In the genomic region with DNA sequence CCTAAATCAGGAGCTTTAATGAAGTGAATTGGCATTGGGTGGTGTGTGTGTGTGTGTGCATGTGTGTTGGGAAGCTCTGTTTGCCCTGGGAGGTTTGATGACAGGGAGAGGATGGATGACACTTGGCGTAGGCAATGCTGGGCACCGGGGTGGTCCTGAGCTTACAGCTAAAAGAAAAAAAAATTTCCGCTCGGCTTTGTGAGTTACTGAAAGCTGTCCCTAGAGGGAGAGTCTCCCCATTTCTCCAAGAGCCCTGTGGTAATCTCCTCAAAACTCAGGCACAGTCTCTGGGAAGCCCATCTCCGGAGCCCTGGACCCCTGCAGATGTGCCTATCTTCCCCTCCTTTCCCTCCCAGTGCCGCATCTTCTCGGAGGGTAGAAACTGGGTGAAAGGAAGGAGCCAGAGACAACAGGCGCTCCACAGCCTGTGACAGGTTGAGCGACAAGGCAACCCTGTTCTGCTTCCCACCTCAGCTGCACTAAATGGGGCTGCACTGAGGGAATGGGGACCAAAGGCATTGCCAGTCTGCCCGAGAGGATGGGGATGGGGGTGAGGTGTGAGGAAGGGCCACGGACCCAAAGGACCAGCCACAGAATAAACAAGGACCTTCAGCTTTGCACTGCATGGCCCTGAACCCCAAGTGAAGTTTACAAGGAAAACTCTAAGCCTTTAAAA, we compare ENCODE assay signal across 17 cellular contexts. TPM values are rescaled to one million over a fixed set of nuclear protein-coding genes. Genes with fewer than 3 reads are reported as not detected.
DNase-seq lines count a peak whose midpoint lies in the region; ATAC-seq and TF ChIP-seq lines count a peak whose summit lies in the region.
"Had no signal": no experiment of that assay in that cellular context is flagged by ENCODE, and none has a peak within 500 bp of the region (broad histone marks: within the 10 kb centered on the region; RNA-seq: fewer than 3 reads in every experiment).

No MANE protein-coding gene starts in this region.

- TF ChIP-seq CTCF in WERI-Rb-1 (IDR thresholded peaks at IDR 0.05; ENCODE audit: low read depth, low read length) (peak; percentile 15; the same call in 1 of the 2 replicates), upper lobe of right lung (IDR thresholded peaks at IDR 0.05) (no peak)

- peaks cover 2% of the 10 kb centered on the region for H3K36me3 Mint-ChIP-seq in activated naive CD4-positive, alpha-beta T cell treated with anti-CD3 and anti-CD28 coated beads, Interleukin-2, amount 10 ng/mL, durations not matched to agents 7 days and 5 days
- H3K36me3 Mint-ChIP-seq: naive thymus-derived CD4-positive, alpha-beta T cell; T-cell had no signal

- H3K4me3 ChIP-seq in WERI-Rb-1 (ENCODE audit: low read depth, low read length) = no peak overlapping the region
- no peak overlapping the region for H3K4me3 ChIP-seq in skeletal muscle satellite cell (ENCODE audit: low read length)
- no peak overlapping the region for H3K4me3 ChIP-seq in upper lobe of right lung

- DNase-seq in activated naive CD4-positive, alpha-beta T cell treated with anti-CD3 and anti-CD28 coated beads, Interleukin-2, amount 10 ng/mL, durations not matched to agents 7 days and 5 days = peak; percentile 13
- DNase-seq in activated naive CD4-positive, alpha-beta T cell (lab: John Stamatoyannopoulos, UW) = no peak
- DNase-seq in WERI-Rb-1 (peak; percentile 27), iPS-NIHi7 (ENCODE audit: extremely low spot score) (peak; percentile 19), upper lobe of right lung (no peak)
- no peak for DNase-seq in stimulated activated naive CD8-positive, alpha-beta T cell treated with anti-CD3 and anti-CD28 coated beads, Interleukin-15, amount 100 ng/mL, for 72 hours
- DNase-seq: activated T-cell treated with anti-CD3 and anti-CD28 coated beads for 4 hours; cortex of kidney; naive thymus-derived CD4-positive, alpha-beta T cell; OCI-M1; T-cell had no signal

- no peak overlapping the region for H3K9ac ChIP-seq in skeletal muscle satellite cell (ENCODE audit: low read depth, low read length)

- H3K27ac ChIP-seq in WERI-Rb-1 = peak overlapping the region; percentile 91
- H3K27ac ChIP-seq in upper lobe of right lung = no peak overlapping the region
- H3K27ac ChIP-seq: adrenal gland had no signal

- no peak for ATAC-seq in stimulated activated naive CD8-positive, alpha-beta T cell treated with anti-CD3 and anti-CD28 coated beads, Interleukin-15, amount 100 ng/mL, for 72 hours
- ATAC-seq in upper lobe of right lung = no peak
- ATAC-seq in GM21529 (IDR thresholded peaks at IDR 0.05; ENCODE audit: unreplicated experiment) = no peak
- ATAC-seq: activated CD4-positive, CD25-positive, alpha-beta regulatory T cell treated with anti-CD3 and anti-CD28 coated beads, Interleukin-2, amount 50 U/mL, for 24 hours; naive thymus-derived CD4-positive, alpha-beta T cell; T-cell had no signal

- no peak overlapping the region for H3K4me3 Mint-ChIP-seq in activated naive CD4-positive, alpha-beta T cell treated with anti-CD3 and anti-CD28 coated beads, Interleukin-2, amount 10 ng/mL, durations not matched to agents 7 days and 5 days
- no peak overlapping the region for H3K4me3 Mint-ChIP-seq in stimulated activated naive CD8-positive, alpha-beta T cell treated with anti-CD3 and anti-CD28 coated beads, Interleukin-15, amount 100 ng/mL, for 72 hours
- H3K4me3 Mint-ChIP-seq: T-cell had no signal

- peaks cover 25% of the 10 kb centered on the region for H3K4me1 ChIP-seq in skeletal muscle satellite cell (ENCODE audit: control insufficient read depth, insufficient read depth, low read length)
- peaks cover 33% of the 10 kb centered on the region for H3K4me1 ChIP-seq in upper lobe of right lung

- no peaks in the 10 kb centered on the region for H3K9me3 ChIP-seq in WERI-Rb-1 (ENCODE audit: severe bottlenecking)
- no peaks in the 10 kb centered on the region for H3K9me3 ChIP-seq in skeletal muscle satellite cell (replicated peaks; ENCODE audit: low read length)
- no peaks in the 10 kb centered on the region for H3K9me3 ChIP-seq in upper lobe of right lung
- H3K9me3 ChIP-seq: adrenal gland had no signal

- intact Hi-C loops in upper lobe of right lung (cut with DNase I) = no loop called here

- H3K9me3 Mint-ChIP-seq in activated naive CD4-positive, alpha-beta T cell treated with anti-CD3 and anti-CD28 coated beads, Interleukin-2, amount 10 ng/mL, durations not matched to agents 7 days and 5 days = no peaks in the 10 kb centered on the region
- H3K9me3 Mint-ChIP-seq in stimulated activated naive CD8-positive, alpha-beta T cell treated with anti-CD3 and anti-CD28 coated beads, Interleukin-15, amount 100 ng/mL, for 72 hours = no peaks in the 10 kb centered on the region
- H3K9me3 Mint-ChIP-seq: T-cell had no signal

- CTCF ChIA-PET in activated naive CD4-positive, alpha-beta T cell treated with anti-CD3 and anti-CD28 coated beads, Interleukin-2, amount 10 ng/mL, durations not matched to agents 7 days and 5 days (lab: Charles Lee) = interaction anchor here (1.0 to 1.8 kb wide), 5 partner anchors 25 to 66 kb away, joined by 3 to 6 read pairs (median 4); no protein-coding TSS in a partner anchor

- peaks cover 5% of the 10 kb centered on the region for H3K4me1 Mint-ChIP-seq in activated naive CD4-positive, alpha-beta T cell treated with anti-CD3 and anti-CD28 coated beads, Interleukin-2, amount 10 ng/mL, durations not matched to agents 7 days and 5 days
- peaks cover 35% of the 10 kb centered on the region for H3K4me1 Mint-ChIP-seq in stimulated activated naive CD8-positive, alpha-beta T cell treated with anti-CD3 and anti-CD28 coated beads, Interleukin-15, amount 100 ng/mL, for 72 hours

- H3K4me2 ChIP-seq in skeletal muscle satellite cell (ENCODE audit: low read length) = peak overlapping the region; percentile 93

- no peaks in the 10 kb centered on the region for H3K36me3 ChIP-seq in WERI-Rb-1
- no peaks in the 10 kb centered on the region for H3K36me3 ChIP-seq in skeletal muscle satellite cell (ENCODE audit: insufficient read depth, low read length)
- H3K36me3 ChIP-seq in upper lobe of right lung = no peaks in the 10 kb centered on the region
- H3K36me3 ChIP-seq: adrenal gland had no signal

- H3K27me3 ChIP-seq in WERI-Rb-1 (ENCODE audit: insufficient read depth, low read depth, severe bottlenecking) (no peaks in the 10 kb centered on the region), skeletal muscle satellite cell (ENCODE audit: control insufficient read depth, insufficient read depth, low read length) (peaks cover 71% of the 10 kb centered on the region), upper lobe of right lung (peaks cover 70% of the 10 kb centered on the region)

- peaks cover 83% of the 10 kb centered on the region for H3K27me3 Mint-ChIP-seq in activated naive CD4-positive, alpha-beta T cell treated with anti-CD3 and anti-CD28 coated beads, Interleukin-2, amount 10 ng/mL, durations not matched to agents 7 days and 5 days
- peaks cover 81% of the 10 kb centered on the region for H3K27me3 Mint-ChIP-seq in stimulated activated naive CD8-positive, alpha-beta T cell treated with anti-CD3 and anti-CD28 coated beads, Interleukin-15, amount 100 ng/mL, for 72 hours

- H3K27ac Mint-ChIP-seq in activated naive CD4-positive, alpha-beta T cell treated with anti-CD3 and anti-CD28 coated beads, Interleukin-2, amount 10 ng/mL, durations not matched to agents 7 days and 5 days = no peak overlapping the region
- H3K27ac Mint-ChIP-seq in stimulated activated naive CD8-positive, alpha-beta T cell treated with anti-CD3 and anti-CD28 coated beads, Interleukin-15, amount 100 ng/mL, for 72 hours = no peak overlapping the region
- H3K27ac Mint-ChIP-seq: naive thymus-derived CD4-positive, alpha-beta T cell; T-cell had no signal

RNA-seq across cellular contexts. Expression of a gene that starts 35.8 kb away (rescaled TPM):
- total RNA-seq in skeletal muscle satellite cell (2012; rRNA removed) = not detected in 2 replicates
- total RNA-seq in upper lobe of right lung = 0.43 TPM
- total RNA-seq: adrenal gland had no signal

RNA-seq across cellular contexts. Expression of a gene that starts 40.8 kb away (rescaled TPM):
- total RNA-seq in skeletal muscle satellite cell (2012; rRNA removed) = not detected in 2 replicates
- not detected for total RNA-seq in upper lobe of right lung
- total RNA-seq: adrenal gland, skeletal muscle tissue, T-cell had no signal

RNA-seq across cellular contexts. Expression of a gene that starts 47.8 kb away (rescaled TPM):
- total RNA-seq in skeletal muscle satellite cell (2012; rRNA removed) = not detected in 2 replicates
- not detected for total RNA-seq in upper lobe of right lung
- total RNA-seq: adrenal gland; liver; naive thymus-derived CD4-positive, alpha-beta T cell; skeletal muscle tissue; T-cell had no signal

Comparison
In these comparisons a context has a peak if more than half of its experiments do, and no peak if none do; other contexts are left out.
1. DNase-seq: peak in activated naive CD4-positive, alpha-beta T cell treated with anti-CD3 and anti-CD28 coated beads, Interleukin-2, amount 10 ng/mL, durations not matched to agents 7 days and 5 days (single experiment), WERI-Rb-1 (single experiment) and iPS-NIHi7 (single experiment); none in activated naive CD4-positive, alpha-beta T cell (0 of 4), stimulated activated naive CD8-positive, alpha-beta T cell treated with anti-CD3 and anti-CD28 coated beads, Interleukin-15, amount 100 ng/mL, for 72 hours (0 of 2) and upper lobe of right lung (single experiment).